Comparison of ENCODE assay signal across 19 cellular contexts in the genomic region with DNA sequence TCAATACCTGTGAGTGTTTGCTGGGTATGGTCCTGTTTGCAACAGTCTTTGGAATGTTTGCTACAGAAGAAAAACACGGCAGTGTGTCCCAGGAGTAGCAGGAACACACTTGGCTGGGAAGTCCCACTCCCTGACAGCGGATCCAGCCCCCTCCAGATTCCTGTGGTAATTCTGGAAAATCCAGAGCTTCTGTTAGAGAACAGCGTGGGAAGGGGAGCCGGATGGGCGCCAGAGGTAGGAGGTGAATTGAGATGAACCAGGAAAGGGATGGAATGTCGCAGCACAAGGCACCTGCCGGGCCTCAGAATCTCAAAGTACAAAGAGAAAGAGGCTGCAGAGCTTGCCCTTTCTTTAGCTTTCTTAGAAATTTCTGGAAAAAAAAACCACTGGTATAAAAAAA.
DNase-seq lines count a peak whose midpoint lies in the region; ATAC-seq and TF ChIP-seq lines count a peak whose summit lies in the region.
"Had no signal": no experiment of that assay in that cellular context is flagged by ENCODE, and none has a peak within 500 bp of the region (broad histone marks: within the 10 kb centered on the region; RNA-seq: fewer than 3 reads in every experiment).

No MANE protein-coding gene starts in this region.

- no peak overlapping the region for H3K27ac Mint-ChIP-seq in activated CD8-positive, alpha-beta T cell treated with anti-CD3 and anti-CD28 coated beads, Interleukin-2, amount 10 ng/mL, durations not matched to agents 7 days and 5 days
- H3K27ac Mint-ChIP-seq: CD14-positive monocyte; CD4-positive, alpha-beta T cell; CD8-positive, alpha-beta memory T cell had no signal

- no peaks in the 10 kb centered on the region for H3K9me3 ChIP-seq in thyroid gland
- no peaks in the 10 kb centered on the region for H3K9me3 ChIP-seq in GM23248 (ENCODE audit: low read depth)
- H3K9me3 ChIP-seq: BE2C; BLaER1 treated with 17β-estradiol and CSF1 and Interleukin-3, amounts not matched to agents 10 nM and 100 nM had no signal

- H3K4me2 ChIP-seq in GM23248 (ENCODE audit: unreplicated experiment): no peak overlapping the region

- H3K27me3 Mint-ChIP-seq in activated CD8-positive, alpha-beta T cell treated with anti-CD3 and anti-CD28 coated beads, Interleukin-2, amount 10 ng/mL, durations not matched to agents 7 days and 5 days (ENCODE audit: low read depth): no peaks in the 10 kb centered on the region

- H3K4me1 Mint-ChIP-seq in activated CD8-positive, alpha-beta T cell treated with anti-CD3 and anti-CD28 coated beads, Interleukin-2, amount 10 ng/mL, durations not matched to agents 7 days and 5 days (ENCODE audit: low read depth): no peaks in the 10 kb centered on the region
- H3K4me1 Mint-ChIP-seq: CD14-positive monocyte; CD8-positive, alpha-beta memory T cell had no signal

- intact Hi-C loops in thyroid gland (cut with DNase I): no loop called here

- no peak overlapping the region for H3K9ac ChIP-seq in GM23248
- H3K9ac ChIP-seq: BLaER1 treated with 17β-estradiol and CSF1 and Interleukin-3, amounts not matched to agents 10 nM and 100 nM had no signal

- H3K36me3 ChIP-seq in H7 (replicated peaks; ENCODE audit: control insufficient read depth, insufficient read depth, low read length) (no peaks in the 10 kb centered on the region), thyroid gland (no peaks in the 10 kb centered on the region), GM23248 (ENCODE audit: low read depth) (no peaks in the 10 kb centered on the region)
- H3K36me3 ChIP-seq: BLaER1 treated with 17β-estradiol and CSF1 and Interleukin-3, amounts not matched to agents 10 nM and 100 nM had no signal

- no peaks in the 10 kb centered on the region for H4K20me1 ChIP-seq in GM23248 (ENCODE audit: insufficient read depth)
- H4K20me1 ChIP-seq: BLaER1 treated with 17β-estradiol and CSF1 and Interleukin-3, amounts not matched to agents 10 nM and 100 nM had no signal

- no peaks in the 10 kb centered on the region for H3F3A ChIP-seq in GM23248 (ENCODE audit: insufficient read depth)

- no peak overlapping the region for H3K4me3 Mint-ChIP-seq in activated CD8-positive, alpha-beta T cell treated with anti-CD3 and anti-CD28 coated beads, Interleukin-2, amount 10 ng/mL, durations not matched to agents 7 days and 5 days
- H3K4me3 Mint-ChIP-seq: CD14-positive monocyte; CD4-positive, alpha-beta T cell; CD8-positive, alpha-beta memory T cell had no signal

- peak; percentile 48 for DNase-seq in Daoy (ENCODE audit: low read depth)
- peak; percentile 56 for DNase-seq in H7
- peak; percentile 77 for DNase-seq in islet precursor cell
- peak; percentile 55 for DNase-seq in putamen (ENCODE audit: low spot score)
- DNase-seq in thyroid gland: no peak
- no peak for DNase-seq in AG08395 (ENCODE audit: low spot score)
- DNase-seq in GM23248: no peak
- DNase-seq in activated CD8-positive, alpha-beta T cell treated with anti-CD3 and anti-CD28 coated beads, Interleukin-2, amount 10 ng/mL, durations not matched to agents 7 days and 5 days: no peak
- DNase-seq: AML-193; CD4-positive, alpha-beta T cell; CD8-positive, alpha-beta memory T cell; DMS 273 treated with DMSO at 0.1 percent for 48 hours; DMS79 treated with DMSO at 0.1 percent for 48 hours; GF-D8; HCEC 1CT had no signal

- H3K9me2 ChIP-seq in GM23248 (ENCODE audit: insufficient read depth): no peaks in the 10 kb centered on the region

- TF ChIP-seq POLR2A in thyroid gland (IDR thresholded peaks at IDR 0.05): no peak

- CTCF ChIA-PET in activated CD8-positive, alpha-beta T cell treated with anti-CD3 and anti-CD28 coated beads, Interleukin-2, amount 10 ng/mL, durations not matched to agents 7 days and 5 days (lab: Charles Lee): no interaction called here

- peaks cover 5 to 15% of the 10 kb centered on the region in 2 donors for H3K4me1 ChIP-seq in thyroid gland
- no peaks in the 10 kb centered on the region for H3K4me1 ChIP-seq in GM23248 (ENCODE audit: insufficient read depth)

- no peaks in the 10 kb centered on the region for H3K27me3 ChIP-seq in H7 (ENCODE audit: control insufficient read depth, insufficient read depth, low read length)
- H3K27me3 ChIP-seq in thyroid gland: no peaks in the 10 kb centered on the region
- H3K27me3 ChIP-seq in GM23248 (replicated peaks; ENCODE audit: insufficient read depth): no peaks in the 10 kb centered on the region
- H3K27me3 ChIP-seq: BE2C had no signal

- no peak overlapping the region for H3K4me3 ChIP-seq in H7 (ENCODE audit: insufficient read depth, low read depth, low read length)
- no peak overlapping the region for H3K4me3 ChIP-seq in thyroid gland (replicated peaks in 1 of 3)
- H3K4me3 ChIP-seq in GM23248: no peak overlapping the region
- H3K4me3 ChIP-seq: BLaER1 treated with 17β-estradiol and CSF1 and Interleukin-3, amounts not matched to agents 10 nM and 100 nM had no signal

- no peaks in the 10 kb centered on the region for H3K79me2 ChIP-seq in GM23248 (ENCODE audit: insufficient read depth)

- ATAC-seq in activated CD8-positive, alpha-beta T cell treated with anti-CD3 and anti-CD28 coated beads, Interleukin-2, amount 10 ng/mL, durations not matched to agents 7 days and 5 days: no peak

- no peak overlapping the region for H3K27ac ChIP-seq in thyroid gland
- H3K27ac ChIP-seq in GM23248: no peak overlapping the region
- H3K27ac ChIP-seq: 22Rv1; BLaER1 treated with 17β-estradiol and CSF1 and Interleukin-3, amounts not matched to agents 10 nM and 100 nM had no signal

- POLR2A ChIA-PET in activated CD8-positive, alpha-beta T cell treated with anti-CD3 and anti-CD28 coated beads, Interleukin-2, amount 10 ng/mL, durations not matched to agents 7 days and 5 days (lab: Charles Lee): no interaction called here

- no peaks in the 10 kb centered on the region for H3K9me3 Mint-ChIP-seq in activated CD8-positive, alpha-beta T cell treated with anti-CD3 and anti-CD28 coated beads, Interleukin-2, amount 10 ng/mL, durations not matched to agents 7 days and 5 days (ENCODE audit: insufficient read depth)
- H3K9me3 Mint-ChIP-seq: CD14-positive monocyte; CD4-positive, alpha-beta T cell had no signal

- no peak overlapping the region for H2AFZ ChIP-seq in GM23248

- no peaks in the 10 kb centered on the region for H3K36me3 Mint-ChIP-seq in activated CD8-positive, alpha-beta T cell treated with anti-CD3 and anti-CD28 coated beads, Interleukin-2, amount 10 ng/mL, durations not matched to agents 7 days and 5 days (ENCODE audit: low read depth)
- H3K36me3 Mint-ChIP-seq: CD14-positive monocyte; CD8-positive, alpha-beta memory T cell had no signal

- no peak for TF ChIP-seq CTCF in thyroid gland (IDR thresholded peaks at IDR 0.05)

- in situ Hi-C loops in GM23248 (cut with MboI): no loop called here

- 76 to 79% methylated on average over 7 of the region's 7 CpGs for WGBS in thyroid gland, 2 donors
- WGBS in GM23248 (ENCODE audit: low coverage in 1 of 2, low lambda C conversion rate in 2 of 2, missing lambda C conversion rate in 2 of 2), 2 experiments: 5 to 9% methylated on average over 7 of the region's 7 CpGs

Comparison
In these comparisons a context has a peak if more than half of its experiments do, and no peak if none do; other contexts are left out.
1. DNase-seq: peak in Daoy (single experiment), H7 (single experiment), islet precursor cell (single experiment) and putamen (single experiment); none in thyroid gland (0 of 2), AG08395 (single experiment), GM23248 (single experiment) and activated CD8-positive, alpha-beta T cell treated with anti-CD3 and anti-CD28 coated beads, Interleukin-2, amount 10 ng/mL, durations not matched to agents 7 days and 5 days (single experiment).